In genomic region chr1:205493241-205494085, GRCh38 we compare ENCODE assay signal across 9 cellular contexts. TPM values are rescaled to one million over a fixed set of nuclear protein-coding genes. Genes with fewer than 3 reads are reported as not detected.
DNase-seq lines count a peak whose midpoint lies in the region; FAIRE-seq and TF ChIP-seq lines count a peak whose summit lies in the region.
"Had no signal": no experiment of that assay in that cellular context is flagged by ENCODE, and none has a peak within 500 bp of the region (broad histone marks: within the 10 kb centered on the region; RNA-seq: fewer than 3 reads in every experiment).

No MANE protein-coding gene starts in this region.

- H3K23ac ChIP-seq in H1 (ENCODE audit: insufficient read length): no peak overlapping the region

- H2AK5ac ChIP-seq in H1 (ENCODE audit: low read depth, low read length): no peak overlapping the region

- H3K56ac ChIP-seq in H1 (replicated peaks; ENCODE audit: insufficient read length, low read depth, low read length): no peak overlapping the region

- H3K4ac ChIP-seq in H1 (replicated peaks; ENCODE audit: insufficient read length, low read depth, low read length): no peak overlapping the region

- 78% methylated on average over 10 of the region's 11 CpGs; no CpG with 5 or more reads in 1 of the 2 experiments for WGBS in H1 (ENCODE audit: extremely low coverage in 1 of 2, insufficient coverage in 1 of 2, insufficient read length in 1 of 2, insufficient replicate concordance in 2 of 2, low coverage in 1 of 2, low lambda C conversion rate in 2 of 2, missing lambda C conversion rate in 1 of 2), 2 experiments
- 28 to 41% (median 31%) methylated on average over 11 of the region's 11 CpGs for WGBS in ovary, 3 donors

- CTCF ChIA-PET in H1 (lab: Charles Lee; ENCODE audit: partially characterized antibody): interaction anchor here (0.6 to 47.3 kb wide), 19 partner anchors 6 to 686 kb away, joined by 3 to 1626 read pairs (median 4); partner anchors contain the start of genes BLACAT1, CDK18 and LEMD1

- no peak overlapping the region for H4K5ac ChIP-seq in H1 (ENCODE audit: insufficient read length, low read depth, low read length)

- no peaks in the 10 kb centered on the region for H3K79me1 ChIP-seq in H1 (ENCODE audit: low read depth, low read length)

- H3K18ac ChIP-seq in H1 (ENCODE audit: extremely low read depth, low read length): peak overlapping the region; percentile 41; the same call in 1 of the 2 replicates

- H2BK15ac ChIP-seq in H1 (ENCODE audit: low read length): no peak overlapping the region; the same call in 1 of the 2 replicates

- no peak overlapping the region for H2BK120ac ChIP-seq in H1 (replicated peaks; ENCODE audit: low read depth, low read length)

- H3K9ac ChIP-seq in H1 (replicated peaks in 1 of 4; ENCODE audit: extremely low read depth in 1 of 4, low read depth in 3 of 4, low read length in 3 of 4): no peak overlapping the region

- no peak overlapping the region for H4K8ac ChIP-seq in H1 (ENCODE audit: extremely low read depth, insufficient read depth, low read length)

- H3K14ac ChIP-seq in H1 (ENCODE audit: insufficient read length): no peak overlapping the region

- H2BK5ac ChIP-seq in H1 (ENCODE audit: low read depth, low read length): no peak overlapping the region

- H3K36me3 ChIP-seq in H1 (ENCODE audit: control insufficient read depth in 2 of 4, insufficient read depth in 4 of 4, low read length in 3 of 4): no peaks in the 10 kb centered on the region
- no peaks in the 10 kb centered on the region for H3K36me3 ChIP-seq in ovary
- no peaks in the 10 kb centered on the region for H3K36me3 ChIP-seq in effector memory CD4-positive, alpha-beta T cell (ENCODE audit: control insufficient read depth, insufficient read depth, low read length)

- no peak overlapping the region for H2AFZ ChIP-seq in H1 (ENCODE audit: low read length)

- H3K4me2 ChIP-seq in H1 (ENCODE audit: insufficient read depth in 1 of 2, low read depth in 2 of 2, low read length in 2 of 2): no peak overlapping the region

- no peaks in the 10 kb centered on the region for H4K20me1 ChIP-seq in H1 (replicated peaks in 1 of 2; ENCODE audit: control insufficient read depth in 1 of 2, insufficient read depth in 2 of 2, low read length in 2 of 2)

- no peak for FAIRE-seq in H1 (lab: Jason Lieb, UNC)

- H3K4me3 ChIP-seq in H1 (ENCODE audit: extremely low read depth in 1 of 4, insufficient read depth in 2 of 4, low read depth in 3 of 4, low read length in 4 of 4): no peak overlapping the region
- no peak overlapping the region for H3K4me3 ChIP-seq in ovary
- no peak overlapping the region for H3K4me3 ChIP-seq in effector memory CD4-positive, alpha-beta T cell (ENCODE audit: insufficient read depth, low read depth, low read length, poor library complexity, severe bottlenecking)

- H3K4me1 ChIP-seq in H1 (replicated peaks in 1 of 4; ENCODE audit: control insufficient read depth in 3 of 4, insufficient read depth in 4 of 4, low read length in 3 of 4) (peaks cover 10 to 23% (median 16%) of the 10 kb centered on the region in 4 experiments), ovary (ENCODE audit: insufficient read depth) (peaks cover 17% of the 10 kb centered on the region)
- H3K4me1 ChIP-seq in effector memory CD4-positive, alpha-beta T cell (ENCODE audit: control insufficient read depth, insufficient read depth, low read length, poor library complexity, severe bottlenecking): no peaks in the 10 kb centered on the region

- H3K79me2 ChIP-seq in H1 (ENCODE audit: control insufficient read depth in 1 of 2, insufficient read depth in 2 of 2, low read length in 2 of 2): no peaks in the 10 kb centered on the region

- no peaks in the 10 kb centered on the region for H3K23me2 ChIP-seq in H1 (ENCODE audit: low read depth, low read length)

- TF ChIP-seq EP300 in H1 (IDR thresholded peaks at IDR 0.05; ENCODE audit: borderline replicate concordance in 1 of 2, low read depth in 2 of 2, low read length in 2 of 2): no peak
- TF ChIP-seq EP300 in ovary (IDR thresholded peaks at IDR 0.05): no peak

- H4K91ac ChIP-seq in H1 (replicated peaks; ENCODE audit: insufficient read length, low read length): peak overlapping the region; percentile 29

- intact Hi-C loops in ovary (cut with DNase I): no loop called here

- peak overlapping the region; percentile 66 for H2BK20ac ChIP-seq in H1 (ENCODE audit: low read length)

- POLR2A ChIA-PET in H1 (lab: Charles Lee; ENCODE audit: partially characterized antibody): interaction anchor here (0.6 to 6.1 kb wide), 7 partner anchors 8 to 1851 kb away, joined by 3 to 22 read pairs (median 9); partner anchors contain the start of gene CDK18

- no peaks in the 10 kb centered on the region for H3K27me3 ChIP-seq in H1 (replicated peaks in 1 of 4; ENCODE audit: control insufficient read depth in 3 of 4, extremely low read depth in 1 of 4, insufficient read depth in 3 of 4, low read length in 3 of 4)
- no peaks in the 10 kb centered on the region for H3K27me3 ChIP-seq in ovary
- peaks cover 18% of the 10 kb centered on the region for H3K27me3 ChIP-seq in effector memory CD4-positive, alpha-beta T cell (replicated peaks; ENCODE audit: control insufficient read depth, insufficient read depth, low read length, poor library complexity, severe bottlenecking)

- TF ChIP-seq CTCF in H1 (IDR thresholded peaks at IDR 0.05; ENCODE audit: control extremely low read depth in 1 of 3, insufficient read depth in 1 of 3, low read depth in 1 of 3, low read length in 3 of 3): no peak
- no peak for TF ChIP-seq CTCF in ovary (IDR thresholded peaks at IDR 0.05)

- TF ChIP-seq RAD21 in H1 (IDR thresholded peaks at IDR 0.05 in 1 of 2, conservative IDR thresholded peaks at IDR 0.05 in 1 of 2; ENCODE audit: low read depth in 2 of 2, low read length in 2 of 2): no peak

- no peak overlapping the region for H3K27ac ChIP-seq in H1 (ENCODE audit: low read depth, low read length)
- H3K27ac ChIP-seq in ovary: peak overlapping the region in 1 of 2 donors; percentile 46
- H3K27ac ChIP-seq in effector memory CD4-positive, alpha-beta T cell (ENCODE audit: insufficient read depth, low read length, poor library complexity, severe bottlenecking): no peak overlapping the region

- TF ChIP-seq POLR2A in H1 (IDR thresholded peaks at IDR 0.05; ENCODE audit: control extremely low read depth in 1 of 2, low read depth in 2 of 2, low read length in 2 of 2): no peak
- TF ChIP-seq POLR2A in ovary (IDR thresholded peaks at IDR 0.05): no peak

- peak overlapping the region; percentile 30; the same call in 1 of the 2 replicates for H2BK12ac ChIP-seq in H1 (ENCODE audit: low read depth, low read length)

- DNase-seq in DMS 273 treated with DMSO at 0.1 percent for 48 hours (lab: John Stamatoyannopoulos, UW) (peak; percentile 63), NCI-H446 (lab: John Stamatoyannopoulos, UW) (peak; percentile 96 to 97), H1 (ENCODE audit: low read depth in 1 of 2, low spot score in 2 of 2) (no peak), ovary (peak; percentile 68 to 85 (median 82)), NCI-H526 treated with DMSO at 0.1 percent for 48 hours (lab: John Stamatoyannopoulos, UW) (no peak), GM19238 (ENCODE audit: insufficient read length, low spot score) (no peak), UCSD-AML1 (lab: John Stamatoyannopoulos, UW; ENCODE audit: unreplicated experiment) (no peak)
- no peak for DNase-seq in effector memory CD4-positive, alpha-beta T cell
- DNase-seq: stimulated activated CD4-positive, alpha-beta T cell treated with anti-CD3 and anti-CD28 coated beads, Interleukin-4, amount 100 ng/mL, for 4 hours had no signal

- H3K9me3 ChIP-seq in H1 (ENCODE audit: insufficient read depth in 2 of 2, low read depth in 1 of 2, low read length in 1 of 2) (no peaks in the 10 kb centered on the region), ovary (no peaks in the 10 kb centered on the region)
- no peaks in the 10 kb centered on the region for H3K9me3 ChIP-seq in effector memory CD4-positive, alpha-beta T cell (ENCODE audit: control insufficient read depth, low read length)

TF ChIP-seq in H1, 55 proteins besides CTCF, POLR2A, EP300 and RAD21 (continues in another document):
- TF ChIP-seq ATF2 (IDR thresholded peaks at IDR 0.05; ENCODE audit: low read length) (no peak), POLR2AphosphoS5 (IDR thresholded peaks at IDR 0.05; ENCODE audit: low read depth, low read length) (no peak), CREB1 (IDR thresholded peaks at IDR 0.05) (no peak)

RNA-seq across cellular contexts. Expression of gene CDK18, which starts 11.0 kb away (rescaled TPM):
- total RNA-seq in H1 (2021; fragmentation: NEBNext Ultra II Directional; extraction: Animal tissue kit (Norgen Biotek cat#: 25700)): 40.9 and 44.0 TPM in 2 replicates
- polyA plus RNA-seq in H1 (2011; rRNA removed): 31.2 and 50.3 TPM in 2 replicates
- 19.7 TPM for polyA plus RNA-seq in H1 (2011; cell fraction: cytosol; rRNA removed)
- 102 TPM for polyA plus RNA-seq in H1 (2011; cell fraction: nucleus; rRNA removed)
- 35.9 to 57.1 TPM (median 46.6 TPM) in 4 replicates for polyA plus RNA-seq in H1 (2012, experiment 1 of 2)
- polyA plus RNA-seq in H1 (2012, experiment 2 of 2): 29.8 TPM
- 31.5 TPM for polyA plus RNA-seq in H1 (2013, experiment 1 of 2)
- polyA plus RNA-seq in H1 (2013, experiment 2 of 2): 31.7 TPM
- 37.0 and 48.0 TPM in 2 replicates for polyA minus RNA-seq in H1 (2011; rRNA and poly(A)+ RNA removed)
- 25.8 TPM for polyA minus RNA-seq in H1 (2011; cell fraction: cytosol; rRNA and poly(A)+ RNA removed)
- polyA minus RNA-seq in H1 (2011; cell fraction: nucleus; rRNA and poly(A)+ RNA removed): 61.8 TPM
- total RNA-seq in ovary: 10 to 100 TPM; 11.0 to 31.5 (median 19.6) TPM
- 10 to 100 TPM in 1 of 2 donors, 1 to 10 TPM in 1; 6.3 to 13.3 TPM for polyA plus RNA-seq in ovary

RNA-seq across cellular contexts. Expression of gene BLACAT1, which starts 37.6 kb away (rescaled TPM):
- total RNA-seq in H1 (2021; fragmentation: NEBNext Ultra II Directional; extraction: Animal tissue kit (Norgen Biotek cat#: 25700)): 3.5 and 3.8 TPM in 2 replicates
- polyA plus RNA-seq in H1 (2011; rRNA removed) (6.3 and 10.5 TPM in 2 replicates), ovary (under 1 TPM; 0.15 to 0.30 TPM)
- polyA plus RNA-seq in H1 (2011; cell fraction: cytosol; rRNA removed): 7.2 TPM
- polyA plus RNA-seq in H1 (2011; cell fraction: nucleus; rRNA removed): 18.7 TPM
- 6.7 to 8.3 TPM (median 7.4 TPM) in 4 replicates for polyA plus RNA-seq in H1 (2012, experiment 1 of 2)
- 5.7 TPM for polyA plus RNA-seq in H1 (2012, experiment 2 of 2)
- polyA plus RNA-seq in H1 (2013, experiment 1 of 2): 3.9 TPM
- polyA plus RNA-seq in H1 (2013, experiment 2 of 2): 3.9 TPM
- 13.1 and 19.7 TPM in 2 replicates for polyA minus RNA-seq in H1 (2011; rRNA and poly(A)+ RNA removed)
- 4.6 TPM for polyA minus RNA-seq in H1 (2011; cell fraction: cytosol; rRNA and poly(A)+ RNA removed)
- polyA minus RNA-seq in H1 (2011; cell fraction: nucleus; rRNA and poly(A)+ RNA removed): 11.3 TPM
- 1 to 10 TPM in 3 of 7 donors, under 1 TPM in 4; 0.08 to 2.1 (median 0.60) TPM for total RNA-seq in ovary

Comparison
In these comparisons a context has a peak if more than half of its experiments do, and no peak if none do; other contexts are left out.
1. DNase-seq: peak in DMS 273 treated with DMSO at 0.1 percent for 48 hours (single experiment), NCI-H446 (2 of 2) and ovary (5 of 5); none in H1 (0 of 2), effector memory CD4-positive, alpha-beta T cell (0 of 3), NCI-H526 treated with DMSO at 0.1 percent for 48 hours (single experiment), GM19238 (single experiment) and UCSD-AML1 (single experiment).